In genomic region chr3:36792342-36792741, GRCh38 we compare ENCODE assay signal across 7 cellular contexts.
A peak's percentile ranks its signal among the peaks of the same experiment; 100 is the strongest.
DNase-seq lines count a peak whose midpoint lies in the region; ATAC-seq and TF ChIP-seq lines count a peak whose summit lies in the region.

No MANE protein-coding gene starts in this region.

- ATAC-seq in GM21576 (IDR thresholded peaks at IDR 0.05; ENCODE audit: unreplicated experiment) (peak; percentile 61), HG02973 (IDR thresholded peaks at IDR 0.05; ENCODE audit: unreplicated experiment) (no peak), HG02981 (IDR thresholded peaks at IDR 0.05; ENCODE audit: unreplicated experiment) (no peak)

- no peak for TF ChIP-seq POLR2A in erythroblast (IDR thresholded peaks at IDR 0.05; ENCODE audit: low read length)

- H3K36me3 ChIP-seq in NT2/D1 (ENCODE audit: insufficient read depth, insufficient read length, low read length): no peaks in the 10 kb centered on the region

- DNase-seq in EL (peak; percentile 28), NT2/D1 (ENCODE audit: low read depth, low spot score) (peak; percentile 56), erythroblast (lab: John Stamatoyannopoulos, UW) (peak; percentile 37 to 63), Ammon's horn (ENCODE audit: low spot score) (no peak)

- no peak overlapping the region for H3K9ac ChIP-seq in NT2/D1 (ENCODE audit: insufficient read length, low read depth)

- H3K27me3 ChIP-seq in NT2/D1 (ENCODE audit: insufficient read depth, insufficient read length): no peaks in the 10 kb centered on the region

- H3K9me3 ChIP-seq in NT2/D1 (ENCODE audit: insufficient read depth, low read length): no peaks in the 10 kb centered on the region

- no peak overlapping the region for H3K4me3 ChIP-seq in NT2/D1 (ENCODE audit: insufficient read length, low read depth)

- H3K4me1 ChIP-seq in NT2/D1 (ENCODE audit: insufficient read depth, insufficient read length): no peaks in the 10 kb centered on the region
